16 cellular contexts compared by ENCODE assay signal in the genomic region with DNA sequence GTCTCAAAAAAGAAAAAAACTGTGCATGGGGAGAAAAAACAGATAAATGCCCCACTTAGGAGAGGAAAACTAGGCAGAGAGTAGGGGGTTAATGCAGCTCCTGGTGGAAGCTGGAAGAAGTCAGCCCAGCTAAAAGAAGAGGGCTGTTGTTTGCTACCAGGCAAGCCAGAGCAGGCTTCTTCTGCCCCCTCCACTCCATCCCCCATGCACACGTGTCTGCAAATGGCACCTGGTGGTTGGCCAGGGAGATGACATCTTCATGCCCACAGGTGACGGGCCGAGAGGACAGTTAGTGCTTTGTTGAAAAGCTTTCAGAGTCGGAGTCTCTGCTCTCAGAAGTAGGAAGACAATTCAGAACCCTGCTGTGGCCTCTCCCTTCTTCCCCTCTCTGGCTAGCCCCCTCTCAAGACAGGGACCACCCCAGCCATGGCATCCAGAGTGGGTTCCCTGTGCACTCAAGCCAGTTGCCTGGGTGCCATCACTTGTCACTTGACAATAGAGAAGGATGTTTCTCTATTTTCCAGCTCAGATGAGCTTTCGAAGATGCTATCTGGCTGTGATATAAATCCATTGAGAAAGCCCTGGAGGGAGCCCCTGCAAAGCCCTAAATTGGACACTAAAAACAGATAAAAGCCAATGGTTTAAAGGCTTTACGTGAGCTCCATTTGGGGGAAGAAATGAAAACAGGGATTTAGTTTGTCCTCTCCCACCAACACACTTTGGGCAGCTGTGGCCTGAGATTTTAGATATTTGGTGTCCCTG.
A peak's percentile ranks its signal among the peaks of the same experiment; 100 is the strongest.
DNase-seq lines count a peak whose midpoint lies in the region; ATAC-seq lines count a peak whose summit lies in the region.
"Had no signal": no experiment of that assay in that cellular context is flagged by ENCODE, and none has a peak within 500 bp of the region (broad histone marks: within the 10 kb centered on the region; RNA-seq: fewer than 3 reads in every experiment).

No MANE protein-coding gene starts in this region.

- DNase-seq in NCI-H510A (lab: John Stamatoyannopoulos, UW) (peak; percentile 50), NCI-H510A treated with DMSO at 0.1 percent for 48 hours (lab: John Stamatoyannopoulos, UW) (no peak), NCI-H526 treated with DMSO at 0.1 percent for 48 hours (lab: John Stamatoyannopoulos, UW) (peak; percentile 66), iPS-NIHi11 (ENCODE audit: low spot score) (peak; percentile 6), kidney glomerular epithelial cell (lab: John Stamatoyannopoulos, UW) (no peak)
- DNase-seq in stimulated activated CD4-positive, alpha-beta T cell treated with anti-CD3 and anti-CD28 coated beads, Interleukin-2, amount 100 ng/mL, for 48 hours: no peak
- no peak for DNase-seq in stimulated activated naive B cell treated with anti-CD40 and anti-IgM and Interleukin-4, amounts not matched to agents 10 μg/mL and 1 μg/mL and 100 μg/mL, for 72 hours
- DNase-seq: COR-L47, KBM-7, NCI-H1092 treated with DMSO at 0.1 percent for 48 hours, NCI-H2029, NCI-H69 had no signal

- no peaks in the 10 kb centered on the region for H3K36me3 Mint-ChIP-seq in stimulated activated naive B cell treated with anti-CD40 and anti-IgM and Interleukin-4, amounts not matched to agents 10 μg/mL and 1 μg/mL and 100 μg/mL, for 72 hours

- H3K27me3 Mint-ChIP-seq in stimulated activated naive B cell treated with anti-CD40 and anti-IgM and Interleukin-4, amounts not matched to agents 10 μg/mL and 1 μg/mL and 100 μg/mL, for 72 hours: peaks cover 21 to 25% of the 10 kb centered on the region in 2 donors

- peaks cover 0 to 2% of the 10 kb centered on the region in 2 donors for H3K9me3 Mint-ChIP-seq in stimulated activated naive B cell treated with anti-CD40 and anti-IgM and Interleukin-4, amounts not matched to agents 10 μg/mL and 1 μg/mL and 100 μg/mL, for 72 hours

- ATAC-seq in stimulated activated naive B cell treated with anti-CD40 and anti-IgM and Interleukin-4, amounts not matched to agents 10 μg/mL and 1 μg/mL and 100 μg/mL, for 72 hours (replicated peaks): no peak
- ATAC-seq: Panc1, Right ventricle myocardium inferior had no signal

- H3K27ac Mint-ChIP-seq in stimulated activated naive B cell treated with anti-CD40 and anti-IgM and Interleukin-4, amounts not matched to agents 10 μg/mL and 1 μg/mL and 100 μg/mL, for 72 hours: no peak overlapping the region

- H3K4me3 Mint-ChIP-seq in stimulated activated naive B cell treated with anti-CD40 and anti-IgM and Interleukin-4, amounts not matched to agents 10 μg/mL and 1 μg/mL and 100 μg/mL, for 72 hours: no peak overlapping the region

- no peaks in the 10 kb centered on the region for H3K4me1 Mint-ChIP-seq in stimulated activated naive B cell treated with anti-CD40 and anti-IgM and Interleukin-4, amounts not matched to agents 10 μg/mL and 1 μg/mL and 100 μg/mL, for 72 hours

- H3K27ac ChIP-seq in temporal lobe (ENCODE audit: low read depth, low read length): peak overlapping the region; percentile 45
- H3K27ac ChIP-seq: C4-2B had no signal

Comparison
In these comparisons a context has a peak if more than half of its experiments do, and no peak if none do; other contexts are left out.
1. DNase-seq: peak in NCI-H510A (single experiment), NCI-H526 treated with DMSO at 0.1 percent for 48 hours (single experiment) and iPS-NIHi11 (single experiment); none in NCI-H510A treated with DMSO at 0.1 percent for 48 hours (single experiment), stimulated activated CD4-positive, alpha-beta T cell treated with anti-CD3 and anti-CD28 coated beads, Interleukin-2, amount 100 ng/mL, for 48 hours (0 of 2), kidney glomerular epithelial cell (single experiment) and stimulated activated naive B cell treated with anti-CD40 and anti-IgM and Interleukin-4, amounts not matched to agents 10 μg/mL and 1 μg/mL and 100 μg/mL, for 72 hours (single experiment).